In the genomic region with DNA sequence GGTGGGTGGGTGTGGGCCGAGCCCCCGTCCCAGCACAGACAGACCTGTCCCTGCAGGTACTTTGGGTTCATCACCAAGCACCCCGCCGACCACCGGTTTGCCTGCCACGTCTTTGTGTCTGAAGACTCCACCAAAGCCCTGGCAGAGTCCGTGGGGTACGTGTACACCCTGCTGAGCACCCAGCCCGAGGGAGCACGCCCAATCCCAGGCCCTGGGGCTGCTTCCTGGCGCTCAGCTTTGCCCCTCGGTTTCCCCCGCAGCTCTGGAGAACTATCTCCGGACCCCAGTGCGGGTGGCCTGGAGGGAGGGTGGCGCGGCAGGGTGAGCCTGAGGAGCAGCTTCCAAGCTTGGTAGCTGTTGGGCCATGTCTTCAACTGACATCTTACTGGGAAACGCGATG, we compare ENCODE assay signal across 1 cellular context.
TF ChIP-seq lines count a peak whose summit lies in the region.

No MANE protein-coding gene starts in this region.

TF ChIP-seq in K562, 482 proteins besides CTCF, POLR2A, EP300 and RAD21:
- TF ChIP-seq CHCHD3 (CRISPR knock-in tag; IDR thresholded peaks at IDR 0.05) (no peak), POLR2G (IDR thresholded peaks at IDR 0.05; ENCODE audit: low read depth, low read length) (peak; percentile 51; the same call in 1 of the 2 replicates), NCOA2 (IDR thresholded peaks at IDR 0.05; ENCODE audit: partially characterized antibody in 2 of 2) (no peak), PHF21A (IDR thresholded peaks at IDR 0.05; ENCODE audit: borderline replicate concordance, low read depth) (no peak)
